In the genomic region with DNA sequence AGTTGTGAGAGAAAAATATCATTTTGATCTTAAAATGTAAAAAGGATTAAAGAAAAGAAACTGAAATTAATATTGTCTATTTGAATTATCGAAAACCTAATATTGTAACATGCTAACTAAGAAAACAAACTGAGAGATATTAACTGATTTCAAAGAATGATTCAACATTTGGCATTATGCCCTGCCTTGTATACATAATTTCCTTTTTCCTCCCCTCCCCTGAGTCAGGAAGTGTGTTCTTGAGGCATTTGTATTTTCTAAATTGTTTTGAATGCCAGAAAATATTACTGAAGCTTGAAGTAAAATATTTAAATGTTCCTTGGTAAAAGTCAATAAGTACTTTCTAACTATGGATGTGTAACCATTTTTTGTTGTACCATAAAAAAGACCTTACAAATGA, we compare ENCODE assay signal across 10 cellular contexts. TPM values are rescaled to one million over a fixed set of nuclear protein-coding genes. Genes with fewer than 3 reads are reported as not detected.
A peak's percentile ranks its signal among the peaks of the same experiment; 100 is the strongest.
DNase-seq lines count a peak whose midpoint lies in the region; ATAC-seq, FAIRE-seq and TF ChIP-seq lines count a peak whose summit lies in the region.
"Had no signal": no experiment of that assay in that cellular context is flagged by ENCODE, and none has a peak within 500 bp of the region (broad histone marks: within the 10 kb centered on the region; RNA-seq: fewer than 3 reads in every experiment).

No MANE protein-coding gene starts in this region.

- H3K9me3 ChIP-seq in MG63: no peaks in the 10 kb centered on the region

- no peak for DNase-seq in GM12892 (ENCODE audit: insufficient read length)
- peak; percentile 36 for DNase-seq in NCI-H226
- peak; percentile 61 to 80 for DNase-seq in dermis microvascular lymphatic vessel endothelial cell (ENCODE audit: low read depth in 2 of 2)
- peak; percentile 15 for DNase-seq in skeletal muscle cell (ENCODE audit: low read depth)
- DNase-seq in MG63: no peak
- DNase-seq: activated CD4-positive, alpha-beta T cell treated with anti-CD3 and anti-CD28 coated beads for 48 hours; central memory CD4-positive, alpha-beta T cell; NCI-H1694 had no signal

- ATAC-seq in GM21619 (IDR thresholded peaks at IDR 0.05; ENCODE audit: unreplicated experiment) (no peak), HG03571 (IDR thresholded peaks at IDR 0.05; ENCODE audit: unreplicated experiment) (no peak)

- no peaks in the 10 kb centered on the region for H3K27me3 ChIP-seq in MG63

- peak; percentile 46 for FAIRE-seq in GM12892 (lab: Jason Lieb, UNC)

- TF ChIP-seq POLR2A in GM12892 (IDR thresholded peaks at IDR 0.05; ENCODE audit: low read depth, low read length): no peak

- no peaks in the 10 kb centered on the region for H3K36me3 ChIP-seq in MG63

- no peak overlapping the region for H3K4me3 ChIP-seq in skeletal muscle cell (ENCODE audit: low read depth, low read length)
- H3K4me3 ChIP-seq in MG63: no peak overlapping the region

RNA-seq across cellular contexts. Expression of gene RPS6KA3, which starts 49.4 kb away (rescaled TPM):
- 18.8 TPM for polyA plus RNA-seq in GM12892 (2012; ENCODE audit: missing spikeins)
- total RNA-seq in dermis microvascular lymphatic vessel endothelial cell: 92.2 and 93.1 TPM in 2 replicates
- 25.5 and 26.6 TPM in 2 replicates for total RNA-seq in MG63 (2014; rRNA removed; shearing (Covaris generic); ENCODE audit: low replicate concordance)

Comparison
In these comparisons a context has a peak if more than half of its experiments do, and no peak if none do; other contexts are left out.
1. DNase-seq: peak in NCI-H226 (single experiment), dermis microvascular lymphatic vessel endothelial cell (2 of 2) and skeletal muscle cell (single experiment); none in GM12892 (single experiment) and MG63 (single experiment).